ENCODE assay signal across 19 cellular contexts in genomic region chr10:26801831-26802230, GRCh38.
"Had no signal": no experiment of that assay in that cellular context is flagged by ENCODE, and none has a peak within 500 bp of the region (broad histone marks: within the 10 kb centered on the region; RNA-seq: fewer than 3 reads in every experiment).

No MANE protein-coding gene starts in this region.

- H3K4me2 ChIP-seq: hepatocyte had no signal

- H3K9me3 Mint-ChIP-seq: activated T-cell treated with anti-CD3 and anti-CD28 coated beads, Interleukin-2, amount 50 U/mL, for 24 hours had no signal

- H3K27ac ChIP-seq: cardiac muscle cell, epithelial cell of prostate, foreskin keratinocyte, hepatocyte, sigmoid colon, upper lobe of right lung had no signal

- H3K4me3 Mint-ChIP-seq: activated CD4-positive, alpha-beta T cell treated with anti-CD3 and anti-CD28 coated beads, Interleukin-2, amount 10 ng/mL, durations not matched to agents 7 days and 5 days; activated CD8-positive, alpha-beta T cell treated with anti-CD3 and anti-CD28 coated beads, Interleukin-2, amount 10 ng/mL, durations not matched to agents 7 days and 5 days; activated naive CD8-positive, alpha-beta T cell treated with anti-CD3 and anti-CD28 coated beads, Interleukin-2, amount 10 ng/mL, durations not matched to agents 7 days and 5 days; activated T-cell treated with anti-CD3 and anti-CD28 coated beads, Interleukin-2, amount 50 U/mL, for 24 hours; endodermal cell; nephron progenitor cell had no signal

- H3K36me3 ChIP-seq: cardiac muscle cell, sigmoid colon, upper lobe of right lung had no signal

- H3K4me3 ChIP-seq: cardiac muscle cell, hepatocyte, sigmoid colon, upper lobe of right lung had no signal

- DNase-seq: activated CD4-positive, alpha-beta T cell treated with anti-CD3 and anti-CD28 coated beads, Interleukin-2, amount 10 ng/mL, durations not matched to agents 7 days and 5 days; activated CD8-positive, alpha-beta T cell treated with anti-CD3 and anti-CD28 coated beads, Interleukin-2, amount 10 ng/mL, durations not matched to agents 7 days and 5 days; activated naive CD4-positive, alpha-beta T cell treated with Interleukin-2 at 50 U/mL for 16 hours; activated naive CD8-positive, alpha-beta T cell treated with anti-CD3 and anti-CD28 coated beads, Interleukin-2, amount 10 ng/mL, durations not matched to agents 7 days and 5 days; activated T-cell treated with anti-CD3 and anti-CD28 coated beads, Interleukin-2, amount 50 U/mL, for 24 hours; amygdala; foreskin keratinocyte; left cardiac atrium; nephron progenitor cell; nucleus accumbens; sigmoid colon; stimulated activated CD4-positive, alpha-beta T cell treated with anti-CD3 and anti-CD28 coated beads, Interleukin-4, amount 100 ng/mL, for 24 hours; stimulated activated naive CD4-positive, alpha-beta T cell; upper lobe of right lung had no signal

- H3K9me3 ChIP-seq: sigmoid colon, upper lobe of right lung had no signal

- H3K27ac Mint-ChIP-seq: activated CD4-positive, alpha-beta T cell treated with anti-CD3 and anti-CD28 coated beads, Interleukin-2, amount 10 ng/mL, durations not matched to agents 7 days and 5 days; activated CD8-positive, alpha-beta T cell treated with anti-CD3 and anti-CD28 coated beads, Interleukin-2, amount 10 ng/mL, durations not matched to agents 7 days and 5 days; activated naive CD8-positive, alpha-beta T cell treated with anti-CD3 and anti-CD28 coated beads, Interleukin-2, amount 10 ng/mL, durations not matched to agents 7 days and 5 days; activated T-cell treated with anti-CD3 and anti-CD28 coated beads, Interleukin-2, amount 50 U/mL, for 24 hours; activated T-helper 2 cell treated with anti-CD3 and anti-CD28 coated beads, Interferon-gamma antibody, Interleukin-2, Interleukin-4, amounts not matched to agents 10 μg/mL and 5 μg/mL and 100 μg/mL, durations not matched to agents 14 hours and 24 hours and 36 hours; nephron progenitor cell had no signal

- H3K27me3 ChIP-seq: cardiac muscle cell, foreskin keratinocyte, hepatocyte, sigmoid colon, upper lobe of right lung had no signal

- ATAC-seq: activated CD8-positive, alpha-beta T cell treated with anti-CD3 and anti-CD28 coated beads, Interleukin-2, amount 10 ng/mL, durations not matched to agents 7 days and 5 days; foreskin keratinocyte; left cardiac atrium; upper lobe of right lung had no signal

- H2AFZ ChIP-seq: hepatocyte had no signal
